18 cellular contexts compared by ENCODE assay signal in genomic region chr3:84962460-84962859, GRCh38. TPM values are rescaled to one million over a fixed set of nuclear protein-coding genes. Genes with fewer than 3 reads are reported as not detected.
"Had no signal": no experiment of that assay in that cellular context is flagged by ENCODE, and none has a peak within 500 bp of the region (broad histone marks: within the 10 kb centered on the region; RNA-seq: fewer than 3 reads in every experiment).

No MANE protein-coding gene starts in this region.

- H3K4me3 ChIP-seq: spleen had no signal

- DNase-seq: activated CD4-positive, alpha-beta T cell treated with anti-CD3 and anti-CD28 coated beads, Interleukin-2, amount 50 U/mL, for 4 hours; activated naive CD4-positive, alpha-beta T cell treated with Interleukin-2 at 50 U/mL for 16 hours; activated naive CD8-positive, alpha-beta T cell treated with anti-CD3 and anti-CD28 coated beads, Interleukin-2, amount 10 ng/mL, durations not matched to agents 7 days and 5 days; activated T-cell treated with anti-CD3 and anti-CD28 coated beads, Interleukin-2, amount 50 U/mL, for 48 hours; effector CD8-positive, alpha-beta T cell; foreskin melanocyte; left cardiac atrium; retina; spleen; stimulated activated CD4-positive, alpha-beta T cell treated with anti-CD3 and anti-CD28 coated beads, Interleukin-4, amount 100 ng/mL, for 24 hours; stimulated activated naive CD4-positive, alpha-beta T cell treated with Interleukin-2 at 50 U/mL for 16 hours; T-cell; WERI-Rb-1 had no signal

- H3K9me3 ChIP-seq: spleen had no signal

- H3K27ac ChIP-seq: spleen, WERI-Rb-1 had no signal

- H3K4me3 Mint-ChIP-seq: activated naive CD8-positive, alpha-beta T cell treated with anti-CD3 and anti-CD28 coated beads, Interleukin-2, amount 10 ng/mL, durations not matched to agents 7 days and 5 days; dendritic cell treated with granulocyte-macrophage colony-stimulating factor and Interleukin-4, amounts not matched to agents 40 ng/mL and 50 ng/mL, for 4 days; memory B cell; T-helper 2 cell treated with Interferon-gamma antibody and Interleukin-4, amounts not matched to agents 5 μg/mL and 100 μg/mL, for 36 hours had no signal

- ATAC-seq: esophagus mucosa, left cardiac atrium, T-cell had no signal

- H3K36me3 ChIP-seq: spleen, WERI-Rb-1 had no signal

- H3K36me3 Mint-ChIP-seq: activated naive CD8-positive, alpha-beta T cell treated with anti-CD3 and anti-CD28 coated beads, Interleukin-2, amount 10 ng/mL, durations not matched to agents 7 days and 5 days; T-cell had no signal

- H3K27ac Mint-ChIP-seq: activated naive CD8-positive, alpha-beta T cell treated with anti-CD3 and anti-CD28 coated beads, Interleukin-2, amount 10 ng/mL, durations not matched to agents 7 days and 5 days; dendritic cell treated with granulocyte-macrophage colony-stimulating factor and Interleukin-4, amounts not matched to agents 40 ng/mL and 50 ng/mL, for 4 days; memory B cell; T-cell; T-helper 2 cell treated with Interferon-gamma antibody and Interleukin-4, amounts not matched to agents 5 μg/mL and 100 μg/mL, for 36 hours had no signal

- H3K9me3 Mint-ChIP-seq: activated naive CD8-positive, alpha-beta T cell treated with anti-CD3 and anti-CD28 coated beads, Interleukin-2, amount 10 ng/mL, durations not matched to agents 7 days and 5 days; dendritic cell treated with granulocyte-macrophage colony-stimulating factor and Interleukin-4, amounts not matched to agents 40 ng/mL and 50 ng/mL, for 4 days; T-helper 2 cell treated with Interferon-gamma antibody and Interleukin-4, amounts not matched to agents 5 μg/mL and 100 μg/mL, for 36 hours had no signal

RNA-seq across cellular contexts. Expression of gene CADM2, which starts 3.7 kb away (rescaled TPM):
- total RNA-seq: esophagus mucosa, osteoblast had no signal
